27 cellular contexts compared by ENCODE assay signal in the genomic region with DNA sequence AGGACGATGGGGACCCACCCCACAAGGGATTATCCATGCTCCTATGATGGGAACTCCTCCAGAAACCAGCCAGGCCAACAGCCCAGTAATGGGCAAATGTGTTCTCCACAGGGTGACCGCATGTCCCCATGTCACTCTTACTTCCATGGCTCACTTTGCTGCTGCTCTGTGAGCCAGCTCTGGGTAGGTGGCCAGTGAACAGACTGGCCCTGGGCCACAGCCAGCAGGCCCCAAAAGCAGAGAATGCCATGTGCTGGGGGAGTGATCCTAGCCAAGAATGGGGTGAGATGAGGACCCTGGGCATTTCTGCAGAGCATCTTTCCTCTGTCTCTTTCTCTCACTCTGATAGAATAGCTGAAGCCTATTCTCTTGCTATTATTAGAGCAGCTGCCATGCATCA.
"Had no signal": no experiment of that assay in that cellular context is flagged by ENCODE, and none has a peak within 500 bp of the region (broad histone marks: within the 10 kb centered on the region; RNA-seq: fewer than 3 reads in every experiment).

No MANE protein-coding gene starts in this region.

- ATAC-seq: activated CD8-positive, alpha-beta memory T cell treated with anti-CD3 and anti-CD28 coated beads, Interleukin-2, amount 10 ng/mL, durations not matched to agents 7 days and 5 days; activated naive CD8-positive, alpha-beta T cell treated with anti-CD3 and anti-CD28 coated beads, Interleukin-2, amount 50 U/mL, for 24 hours; K562; Panc1; SK-N-SH treated with all-trans-retinoic acid at 6 μM for 48 hours; T-cell had no signal

- DNase-seq: activated B cell treated with CpG ODN at 0.5 μM for 24 hours; activated CD4-positive, alpha-beta memory T cell treated with anti-CD3 and anti-CD28 coated beads, Interleukin-2, amount 10 ng/mL, durations not matched to agents 7 days and 5 days; activated CD4-positive, alpha-beta T cell treated with anti-CD3 and anti-CD28 coated beads for 4 hours; activated CD4-positive, CD25-positive, alpha-beta regulatory T cell treated with anti-CD3 and anti-CD28 coated beads, Interleukin-2, amount 50 U/mL, for 72 hours; activated CD8-positive, alpha-beta memory T cell treated with anti-CD3 and anti-CD28 coated beads for 24 hours; activated CD8-positive, alpha-beta memory T cell treated with anti-CD3 and anti-CD28 coated beads, Interleukin-2, amount 10 ng/mL, durations not matched to agents 7 days and 5 days; activated CD8-positive, alpha-beta memory T cell treated with anti-CD3 and anti-CD28 coated beads, Interleukin-2, amount 50 U/mL, for 48 hours; activated effector memory CD4-positive, alpha-beta T cell treated with Interleukin-2 at 50 U/mL for 16 hours; activated naive CD4-positive, alpha-beta T cell treated with anti-CD3 and anti-CD28 coated beads, Interleukin-2, amount 10 ng/mL, durations not matched to agents 7 days and 5 days; activated naive CD8-positive, alpha-beta T cell treated with anti-CD3 and anti-CD28 coated beads, Interleukin-2, amount 50 U/mL, for 24 hours; activated T-cell treated with anti-CD3 and anti-CD28 coated beads, Interleukin-2, amount 50 U/mL, for 48 hours; anterior cingulate cortex; NCI-H1048; NCI-H1105 treated with DMSO at 0.1 percent for 48 hours; NCI-H1436; NCI-H1694; NCI-H2029; NCI-H345; NCI-H524 treated with DMSO at 0.1 percent for 48 hours; SIG-M5; T-cell; T-helper 2 cell; T-helper 9 cell had no signal

- H3K4me3 ChIP-seq: K562 had no signal

- H3K27ac ChIP-seq: VCaP had no signal
